In the genomic region with DNA sequence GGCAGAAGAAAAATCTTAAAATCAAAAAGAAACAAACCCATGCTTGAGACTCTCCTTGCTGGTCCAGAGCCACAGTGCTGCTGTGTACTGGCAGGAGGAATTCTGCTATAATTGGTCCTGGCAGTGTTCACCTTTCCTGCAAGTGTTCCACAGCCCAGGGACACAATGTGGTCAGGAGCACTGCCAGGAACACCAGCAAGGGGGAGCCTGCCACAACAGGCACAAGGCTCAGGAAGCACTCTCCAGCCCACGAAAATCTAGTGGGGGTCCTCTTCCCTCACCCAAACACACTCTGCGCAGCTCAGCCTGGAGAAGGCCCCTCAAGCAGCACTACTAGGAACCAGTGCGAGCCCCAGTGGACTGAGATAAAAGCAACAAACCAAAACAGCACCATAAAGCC, we compare ENCODE assay signal across 9 cellular contexts.
A peak's percentile ranks its signal among the peaks of the same experiment; 100 is the strongest.
DNase-seq lines count a peak whose midpoint lies in the region; ATAC-seq and TF ChIP-seq lines count a peak whose summit lies in the region.
"Had no signal": no experiment of that assay in that cellular context is flagged by ENCODE, and none has a peak within 500 bp of the region (broad histone marks: within the 10 kb centered on the region; RNA-seq: fewer than 3 reads in every experiment).

No MANE protein-coding gene starts in this region.

- H3K36me3 ChIP-seq in GM23248 (ENCODE audit: low read depth) = peaks cover 16% of the 10 kb centered on the region
- peaks cover 10 to 32% of the 10 kb centered on the region in 2 donors for H3K36me3 ChIP-seq in ascending aorta
- H3K36me3 ChIP-seq in prostate gland = no peaks in the 10 kb centered on the region
- H3K36me3 ChIP-seq in upper lobe of right lung = peaks cover 6% of the 10 kb centered on the region
- peaks cover 12% of the 10 kb centered on the region for H3K36me3 ChIP-seq in CD8-positive, alpha-beta T cell (ENCODE audit: insufficient read depth, low read length)

- in situ Hi-C loops in GM23248 (cut with MboI) = no loop called here

- no peak overlapping the region for H3K4me2 ChIP-seq in GM23248 (ENCODE audit: unreplicated experiment)

- peaks cover 85% of the 10 kb centered on the region for H3K36me3 Mint-ChIP-seq in CD8-positive, alpha-beta T cell

- no peaks in the 10 kb centered on the region for H3K4me1 Mint-ChIP-seq in CD8-positive, alpha-beta T cell (ENCODE audit: low read depth)

- peaks cover 93% of the 10 kb centered on the region for H3K79me2 ChIP-seq in GM23248 (ENCODE audit: insufficient read depth)

- no peak overlapping the region for H3K27ac Mint-ChIP-seq in CD8-positive, alpha-beta T cell

- peak; percentile 41 for DNase-seq in GM23248
- peak; percentile 20 to 68 for DNase-seq in ascending aorta (ENCODE audit: low spot score in 2 of 2)
- DNase-seq in Right ventricle myocardium inferior (ENCODE audit: missing footprints) = peak; percentile 77
- peak; percentile 47 for DNase-seq in prostate gland (ENCODE audit: low spot score)
- no peak for DNase-seq in upper lobe of right lung
- DNase-seq in CD8-positive, alpha-beta T cell = no peak
- no peak for DNase-seq in stimulated activated CD8-positive, alpha-beta memory T cell treated with anti-CD3 and anti-CD28 coated beads, Interleukin-4, amount 100 ng/mL, for 48 hours
- DNase-seq: NCI-H2227 treated with DMSO at 0.1 percent for 48 hours had no signal

- ATAC-seq in Right ventricle myocardium inferior = peak; percentile 96
- ATAC-seq in upper lobe of right lung = no peak
- no peak for ATAC-seq in HG03097 (IDR thresholded peaks at IDR 0.05; ENCODE audit: low FRiP score, unreplicated experiment)
- no peak for ATAC-seq in CD8-positive, alpha-beta T cell

- no peak overlapping the region for H3K4me3 Mint-ChIP-seq in CD8-positive, alpha-beta T cell

- WGBS in GM23248 (ENCODE audit: low coverage in 1 of 2, low lambda C conversion rate in 2 of 2, missing lambda C conversion rate in 2 of 2), 2 experiments = 80 to 81% methylated on average over 3 of the region's 3 CpGs
- 55% methylated on average over 3 of the region's 3 CpGs for WGBS in prostate gland

- CTCF ChIA-PET in CD8-positive, alpha-beta T cell (lab: Charles Lee) = no interaction called here

- no peak overlapping the region for H3K27ac ChIP-seq in GM23248
- peak overlapping the region; percentile 12 to 41 for H3K27ac ChIP-seq in ascending aorta
- H3K27ac ChIP-seq in prostate gland = no peak overlapping the region
- H3K27ac ChIP-seq in upper lobe of right lung = no peak overlapping the region
- no peak overlapping the region for H3K27ac ChIP-seq in CD8-positive, alpha-beta T cell (ENCODE audit: low read depth, low read length)

- H3K9ac ChIP-seq in GM23248 = no peak overlapping the region

- peaks cover 5% of the 10 kb centered on the region; the same call in 1 of the 2 replicates for H3K4me1 ChIP-seq in GM23248 (ENCODE audit: insufficient read depth)
- peaks cover 0 to 11% of the 10 kb centered on the region in 2 donors for H3K4me1 ChIP-seq in ascending aorta
- no peaks in the 10 kb centered on the region for H3K4me1 ChIP-seq in prostate gland (replicated peaks)
- H3K4me1 ChIP-seq in upper lobe of right lung = no peaks in the 10 kb centered on the region
- H3K4me1 ChIP-seq in CD8-positive, alpha-beta T cell (ENCODE audit: insufficient read depth, low read length) = no peaks in the 10 kb centered on the region

- H3K9me2 ChIP-seq in GM23248 (ENCODE audit: insufficient read depth) = no peaks in the 10 kb centered on the region

- H3K27me3 Mint-ChIP-seq in CD8-positive, alpha-beta T cell (ENCODE audit: low read depth) = no peaks in the 10 kb centered on the region

- H3F3A ChIP-seq in GM23248 (ENCODE audit: insufficient read depth) = 0 out of 2 replicates have a peak, but pooled peaks cover 11% of the 10 kb centered on the region

- H4K20me1 ChIP-seq in GM23248 (ENCODE audit: insufficient read depth) = no peaks in the 10 kb centered on the region

- peaks cover 23% of the 10 kb centered on the region for H3K9me3 Mint-ChIP-seq in CD8-positive, alpha-beta T cell

- H3K9me3 ChIP-seq in GM23248 (ENCODE audit: low read depth) (no peaks in the 10 kb centered on the region), ascending aorta (peaks cover 4 to 18% of the 10 kb centered on the region in 2 donors), prostate gland (no peaks in the 10 kb centered on the region), upper lobe of right lung (peaks cover 13% of the 10 kb centered on the region)
- no peaks in the 10 kb centered on the region for H3K9me3 ChIP-seq in CD8-positive, alpha-beta T cell (ENCODE audit: low read length)

- peak in 1 of 3 experiments; percentile 51 for TF ChIP-seq CTCF in ascending aorta (IDR thresholded peaks at IDR 0.05)
- peak in 1 of 4 experiments; percentile 10 for TF ChIP-seq CTCF in prostate gland (IDR thresholded peaks at IDR 0.05)
- no peak for TF ChIP-seq CTCF in upper lobe of right lung (IDR thresholded peaks at IDR 0.05)
- no peak for TF ChIP-seq CTCF in CD8-positive, alpha-beta T cell (IDR thresholded peaks at IDR 0.05)

- no peak for TF ChIP-seq POLR2A in prostate gland (IDR thresholded peaks at IDR 0.05)

- POLR2A ChIA-PET in CD8-positive, alpha-beta T cell (lab: Charles Lee) = no interaction called here

- H2AFZ ChIP-seq in GM23248 = no peak overlapping the region

- H3K27me3 ChIP-seq in GM23248 (replicated peaks; ENCODE audit: insufficient read depth) (no peaks in the 10 kb centered on the region), ascending aorta (no peaks in the 10 kb centered on the region), prostate gland (replicated peaks; ENCODE audit: insufficient read depth) (no peaks in the 10 kb centered on the region), upper lobe of right lung (no peaks in the 10 kb centered on the region)
- no peaks in the 10 kb centered on the region for H3K27me3 ChIP-seq in CD8-positive, alpha-beta T cell (ENCODE audit: insufficient read depth, low read length)

- H3K4me3 ChIP-seq in GM23248 (no peak overlapping the region), ascending aorta (no peak overlapping the region), prostate gland (no peak overlapping the region), upper lobe of right lung (no peak overlapping the region)
- no peak overlapping the region for H3K4me3 ChIP-seq in CD8-positive, alpha-beta T cell (ENCODE audit: low read depth, low read length)

- intact Hi-C loops in ascending aorta (cut with DNase I) = loop anchor here (2.0 kb wide), 1 partner anchor 93 kb away; the partner anchor contains the start of gene UBE3A
- intact Hi-C loops in Right ventricle myocardium inferior (cut with DNase I) = loop anchor here (5.0 kb wide), 1 partner anchor 91 kb away; the partner anchor contains the start of gene UBE3A
- intact Hi-C loops in prostate gland (cut with DNase I) = loop anchor here (5.0 kb wide), 1 partner anchor 91 kb away; the partner anchor contains the start of gene UBE3A
- intact Hi-C loops in upper lobe of right lung (cut with DNase I) = no loop called here
- intact Hi-C loops in CD8-positive, alpha-beta T cell (cut with DNase I, micrococcal nuclease) = no loop called here

Comparison
In these comparisons a context has a peak if more than half of its experiments do, and no peak if none do; other contexts are left out.
1. DNase-seq: peak in GM23248 (single experiment), ascending aorta (2 of 2), Right ventricle myocardium inferior (single experiment) and prostate gland (single experiment); none in upper lobe of right lung (single experiment), CD8-positive, alpha-beta T cell (0 of 7) and stimulated activated CD8-positive, alpha-beta memory T cell treated with anti-CD3 and anti-CD28 coated beads, Interleukin-4, amount 100 ng/mL, for 48 hours (single experiment).
2. H3K27ac ChIP-seq: peak in ascending aorta (2 of 2); none in GM23248 (single experiment), prostate gland (0 of 2), upper lobe of right lung (single experiment) and CD8-positive, alpha-beta T cell (single experiment).
3. intact Hi-C loops: an anchor here in ascending aorta (2.0 kb wide), Right ventricle myocardium inferior (5.0 kb wide) and prostate gland (5.0 kb wide); none called in upper lobe of right lung and CD8-positive, alpha-beta T cell.